In genomic region chr15:66623801-66624453, GRCh38 we compare ENCODE assay signal across 1 cellular context.
TF ChIP-seq lines count a peak whose summit lies in the region.

No MANE protein-coding gene starts in this region.

TF ChIP-seq in K562, 482 proteins besides CTCF, POLR2A, EP300 and RAD21 (continued from another document):
- TF ChIP-seq ZNF561 (CRISPR knock-in tag; conservative IDR thresholded peaks at IDR 0.05) = peak; percentile 98
- TF ChIP-seq RBBP5 (IDR thresholded peaks at IDR 0.05; ENCODE audit: borderline replicate concordance, insufficient read depth, low read length, poor library complexity, severe bottlenecking) = no peak
- no peak for TF ChIP-seq ETS1 (conservative IDR thresholded peaks at IDR 0.05; ENCODE audit: control insufficient read depth, low read depth, low read length)
- TF ChIP-seq PRMT5 (CRISPR knock-in tag; IDR thresholded peaks at IDR 0.05) = no peak
- TF ChIP-seq SP1 (CRISPR knock-in tag; IDR thresholded peaks at IDR 0.05) = no peak
- TF ChIP-seq ARID4B (CRISPR knock-in tag; IDR thresholded peaks at IDR 0.05) = no peak
- no peak for TF ChIP-seq ETV6 (IDR thresholded peaks at IDR 0.05; ENCODE audit: borderline replicate concordance in 1 of 2, low read depth in 2 of 2, low read length in 1 of 2)
- TF ChIP-seq ETV6 (CRISPR knock-in tag; IDR thresholded peaks at IDR 0.05; ENCODE audit: borderline replicate concordance) = no peak
- TF ChIP-seq ZNF395 (CRISPR knock-in tag; IDR thresholded peaks at IDR 0.05) = peak; percentile 100
- peak; percentile 98 for TF ChIP-seq GATAD2A (IDR thresholded peaks at IDR 0.05)
- no peak for TF ChIP-seq STAT6 (CRISPR knock-in tag; IDR thresholded peaks at IDR 0.05)
- no peak for TF ChIP-seq CBX5 (IDR thresholded peaks at IDR 0.05; ENCODE audit: borderline replicate concordance, low read depth)
- no peak for TF ChIP-seq HDAC3 (IDR thresholded peaks at IDR 0.05; ENCODE audit: borderline replicate concordance, partially characterized antibody)
- TF ChIP-seq SUPT5H (IDR thresholded peaks at IDR 0.05) = no peak
- peak; percentile 98 for TF ChIP-seq MTF1 (CRISPR knock-in tag; IDR thresholded peaks at IDR 0.05; ENCODE audit: borderline replicate concordance)
- TF ChIP-seq ZNF121 (CRISPR knock-in tag; conservative IDR thresholded peaks at IDR 0.05) = no peak
- TF ChIP-seq RNF2 (IDR thresholded peaks at IDR 0.05) = no peak
- TF ChIP-seq NUFIP1 (IDR thresholded peaks at IDR 0.05; ENCODE audit: partially characterized antibody) = peak; percentile 99
- TF ChIP-seq HMG20A (CRISPR knock-in tag; conservative IDR thresholded peaks at IDR 0.05) = peak; percentile 93
- TF ChIP-seq CBX3 (IDR thresholded peaks at IDR 0.05; ENCODE audit: borderline replicate concordance in 1 of 2, low read length in 2 of 2) = no peak
- no peak for TF ChIP-seq CHD2 (IDR thresholded peaks at IDR 0.05; ENCODE audit: low read depth, low read length)
- TF ChIP-seq PREB (CRISPR knock-in tag; IDR thresholded peaks at IDR 0.05) = no peak
- peak; percentile 99 for TF ChIP-seq PYGO2 (tag; IDR thresholded peaks at IDR 0.05)
- no peak for TF ChIP-seq CBX8 (IDR thresholded peaks at IDR 0.05; ENCODE audit: borderline replicate concordance, extremely low read depth, low read depth, low read length, poor library complexity, severe bottlenecking)
- no peak for TF ChIP-seq NR3C1 (CRISPR knock-in tag; IDR thresholded peaks at IDR 0.05)
- peak; percentile 92 for TF ChIP-seq ZNF518B (CRISPR knock-in tag; IDR thresholded peaks at IDR 0.05)
- no peak for TF ChIP-seq ZNF282 (CRISPR knock-in tag; IDR thresholded peaks at IDR 0.05)
- peak; percentile 59; the same call in 1 of the 2 replicates for TF ChIP-seq HDGF (IDR thresholded peaks at IDR 0.05)
- no peak for TF ChIP-seq CBX1 (IDR thresholded peaks at IDR 0.05; ENCODE audit: low read depth)
- peak; percentile 100 for TF ChIP-seq MBD1 (CRISPR knock-in tag; IDR thresholded peaks at IDR 0.05)
